In the genomic region with DNA sequence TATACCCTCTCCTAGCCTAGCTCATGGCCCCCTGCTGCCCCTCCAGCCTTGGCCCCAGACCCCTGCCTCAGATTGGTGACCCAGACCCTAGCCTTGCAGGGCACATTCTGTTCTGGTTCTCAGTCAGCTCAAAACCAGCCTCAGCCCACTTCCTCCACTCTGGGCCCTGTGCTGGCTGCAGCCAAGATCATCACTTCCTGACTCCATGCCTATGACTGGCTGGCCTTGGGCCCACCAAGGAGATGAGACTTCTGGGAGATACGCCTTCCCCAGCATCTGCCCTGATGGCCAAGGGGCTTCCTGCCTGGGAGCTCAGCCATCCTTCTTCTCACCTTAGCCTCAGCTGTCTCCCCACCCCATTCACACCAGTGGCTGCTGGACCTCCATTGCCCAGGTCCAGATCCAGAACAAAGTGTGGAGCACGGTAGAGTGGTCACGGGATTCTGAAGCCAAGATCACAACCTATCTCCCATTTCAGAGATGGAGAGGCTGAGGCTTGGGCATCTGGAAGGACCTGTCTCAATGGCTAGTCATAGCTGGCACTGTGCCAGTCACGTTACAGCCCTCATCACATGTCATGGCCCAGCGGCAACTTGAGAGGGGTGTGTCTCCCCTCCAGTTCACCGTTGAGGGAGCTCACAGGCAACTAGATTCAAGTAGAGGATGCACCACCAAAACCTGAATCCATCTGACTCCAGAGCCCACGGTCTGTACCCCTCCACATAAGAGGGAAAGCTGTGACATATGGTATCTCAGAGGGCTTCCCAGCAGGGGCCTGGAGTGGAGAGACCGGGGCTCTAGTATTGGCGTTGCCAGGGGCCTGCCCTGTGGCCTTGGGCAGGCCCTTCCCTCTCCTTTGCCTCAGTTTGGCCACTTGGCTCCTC, we compare ENCODE assay signal across 1 cellular context.
TF ChIP-seq lines count a peak whose summit lies in the region.

No MANE protein-coding gene starts in this region.

TF ChIP-seq in HEK293, 187 proteins besides CTCF, POLR2A, EP300 and RAD21 (continued from another document):
- TF ChIP-seq, protein P1, sequence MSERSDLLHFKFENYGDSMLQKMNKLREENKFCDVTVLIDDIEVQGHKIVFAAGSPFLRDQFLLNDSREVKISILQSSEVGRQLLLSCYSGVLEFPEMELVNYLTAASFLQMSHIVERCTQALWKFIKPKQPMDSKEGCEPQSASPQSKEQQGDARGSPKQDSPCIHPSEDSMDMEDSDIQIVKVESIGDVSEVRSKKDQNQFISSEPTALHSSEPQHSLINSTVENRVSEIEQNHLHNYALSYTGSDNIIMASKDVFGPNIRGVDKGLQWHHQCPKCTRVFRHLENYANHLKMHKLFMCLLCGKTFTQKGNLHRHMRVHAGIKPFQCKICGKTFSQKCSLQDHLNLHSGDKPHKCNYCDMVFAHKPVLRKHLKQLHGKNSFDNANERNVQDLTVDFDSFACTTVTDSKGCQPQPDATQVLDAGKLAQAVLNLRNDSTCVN (tag by site-specific recombination; optimal IDR thresholded peaks at IDR 0.05): no peak
- TF ChIP-seq KLF1 (tag by site-specific recombination; IDR thresholded peaks at IDR 0.05): peak; percentile 64
- TF ChIP-seq ZSCAN23 (tag by site-specific recombination; IDR thresholded peaks at IDR 0.05): no peak
TF ChIP-seq in HEK293: peak in this region for 6.
